Comparison of ENCODE assay signal across 10 cellular contexts in the genomic region with DNA sequence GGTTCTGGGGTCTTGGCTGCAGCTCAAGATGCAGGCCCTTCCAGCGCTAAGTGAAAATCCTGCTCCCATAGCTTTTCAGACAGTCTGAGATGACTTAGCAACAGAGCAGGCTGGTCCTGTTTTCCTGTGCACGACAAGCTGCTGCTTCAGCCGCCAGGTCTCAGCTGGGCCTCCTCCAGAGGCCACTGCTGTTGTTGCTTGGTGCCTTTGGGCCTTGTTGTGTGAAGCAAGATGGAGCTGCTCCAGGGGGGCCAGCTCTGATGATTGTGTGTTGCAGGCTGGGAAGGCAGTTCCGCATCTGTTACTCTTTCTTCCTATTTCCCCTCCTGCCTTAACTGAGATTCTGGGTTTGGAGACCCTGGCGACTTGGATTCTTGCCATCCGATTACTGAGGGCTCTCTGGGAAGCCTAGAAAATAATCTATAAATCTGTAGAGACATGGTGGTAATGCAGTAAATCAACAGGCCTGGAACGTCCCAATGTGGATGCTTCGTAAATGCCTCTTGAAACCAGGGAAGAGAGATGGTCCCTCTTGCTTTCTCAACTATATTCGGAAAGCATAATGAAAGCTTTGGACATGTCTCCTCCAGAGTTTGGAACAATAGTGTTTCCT. TPM values are rescaled to one million over a fixed set of nuclear protein-coding genes. Genes with fewer than 3 reads are reported as not detected.
A peak's percentile ranks its signal among the peaks of the same experiment; 100 is the strongest.
DNase-seq lines count a peak whose midpoint lies in the region; ATAC-seq and TF ChIP-seq lines count a peak whose summit lies in the region.
"Had no signal": no experiment of that assay in that cellular context is flagged by ENCODE, and none has a peak within 500 bp of the region (broad histone marks: within the 10 kb centered on the region; RNA-seq: fewer than 3 reads in every experiment).

No MANE protein-coding gene starts in this region.

- no peak overlapping the region for H4K8ac ChIP-seq in mesendoderm (ENCODE audit: low read depth, low read length)

- ATAC-seq in left cardiac atrium = no peak
- ATAC-seq in aorta (ENCODE audit: low FRiP score) = no peak
- ATAC-seq in CD8-positive, alpha-beta T cell = no peak
- ATAC-seq in T-helper 17 cell = no peak
- ATAC-seq: stimulated activated naive CD8-positive, alpha-beta T cell treated with anti-CD3 and anti-CD28 coated beads, Interleukin-15, Interleukin-2, amounts not matched to agents 100 U/mL and 50 U/mL, for 24 hours had no signal

- no peak overlapping the region for H3K18ac ChIP-seq in mesendoderm (ENCODE audit: low read length)

- H3K36me3 ChIP-seq in cardiac muscle cell (peaks cover under 1% of the 10 kb centered on the region), mesendoderm (ENCODE audit: control insufficient read depth, insufficient read depth, low read length) (peaks cover 1% of the 10 kb centered on the region), aorta (ENCODE audit: control insufficient read depth in 1 of 2, insufficient read depth in 2 of 2, low read length in 1 of 2) (peaks cover 0 to 3% of the 10 kb centered on the region in 2 donors)
- H3K36me3 ChIP-seq in CD8-positive, alpha-beta T cell (ENCODE audit: insufficient read depth, low read length) = no peaks in the 10 kb centered on the region

- H3K56ac ChIP-seq in mesendoderm (ENCODE audit: low read length) = peak overlapping the region; percentile 71

- POLR2A ChIA-PET in CD8-positive, alpha-beta T cell (lab: Charles Lee) = interaction anchor here (0.7 kb wide), 1 partner anchor 122 kb away, joined by 3 read pairs; no protein-coding TSS in a partner anchor

- no peak overlapping the region for H2BK120ac ChIP-seq in mesendoderm (ENCODE audit: low read depth, low read length)

- no peak overlapping the region for H2AK5ac ChIP-seq in mesendoderm (ENCODE audit: low read length)

- no CpG with 5 or more reads among the region's 9 CpGs for WGBS in mesendoderm (ENCODE audit: extremely low coverage, insufficient coverage, low lambda C conversion rate)
- 5 to 11% methylated on average over 9 of the region's 9 CpGs for WGBS in aorta, 2 donors

- H3K4me3 ChIP-seq in cardiac muscle cell (no peak overlapping the region), mesendoderm (ENCODE audit: low read length) (no peak overlapping the region), aorta (ENCODE audit: low read length in 2 of 2) (peak overlapping the region; percentile 88 to 96)
- no peak overlapping the region for H3K4me3 ChIP-seq in CD8-positive, alpha-beta T cell (ENCODE audit: low read depth, low read length)

- H3K4me3 Mint-ChIP-seq in chondrocyte (ENCODE audit: unreplicated experiment) (peak overlapping the region; percentile 97), T-helper 17 cell (no peak overlapping the region)
- no peak overlapping the region for H3K4me3 Mint-ChIP-seq in CD8-positive, alpha-beta T cell
- H3K4me3 Mint-ChIP-seq in activated T-helper 1 cell treated with anti-CD3 and anti-CD28 coated beads, Interleukin-12 subunit alpha, Interleukin-12 subunit beta, Interleukin-2, Interleukin-4 antibody, amounts not matched to agents 30 ng/mL and 10 ng/mL and 1 ng/mL, durations not matched to agents 14 hours and 24 hours and 36 hours = no peak overlapping the region
- H3K4me3 Mint-ChIP-seq: CD4-positive, alpha-beta memory T cell had no signal

- H2BK15ac ChIP-seq in mesendoderm (replicated peaks; ENCODE audit: low read depth) = no peak overlapping the region

- H3K9me3 ChIP-seq in cardiac muscle cell (ENCODE audit: low read depth) = no peaks in the 10 kb centered on the region
- H3K9me3 ChIP-seq in aorta (ENCODE audit: control insufficient read depth, low read length) = no peaks in the 10 kb centered on the region
- no peaks in the 10 kb centered on the region for H3K9me3 ChIP-seq in CD8-positive, alpha-beta T cell (ENCODE audit: low read length)
- no peaks in the 10 kb centered on the region for H3K9me3 ChIP-seq in T-helper 17 cell (ENCODE audit: control insufficient read depth, low read length, poor library complexity, severe bottlenecking)

- TF ChIP-seq CTCF in cardiac muscle cell (IDR thresholded peaks at IDR 0.05; ENCODE audit: low read depth, low read length) = no peak
- TF ChIP-seq CTCF in chondrocyte (IDR thresholded peaks at IDR 0.05) = no peak
- no peak for TF ChIP-seq CTCF in CD8-positive, alpha-beta T cell (IDR thresholded peaks at IDR 0.05)

- CTCF ChIA-PET in CD8-positive, alpha-beta T cell (lab: Charles Lee) = interaction anchor here (1.1 kb wide), 1 partner anchor 10 kb away, joined by 3 read pairs; no protein-coding TSS in a partner anchor

- no peak overlapping the region for H2BK5ac ChIP-seq in mesendoderm (ENCODE audit: low read length)

- H3K27me3 Mint-ChIP-seq in chondrocyte (ENCODE audit: low read depth) = no peaks in the 10 kb centered on the region
- H3K27me3 Mint-ChIP-seq in CD8-positive, alpha-beta T cell (ENCODE audit: low read depth) = peaks cover 39% of the 10 kb centered on the region
- H3K27me3 Mint-ChIP-seq in activated T-helper 1 cell treated with anti-CD3 and anti-CD28 coated beads, Interleukin-12 subunit alpha, Interleukin-12 subunit beta, Interleukin-2, Interleukin-4 antibody, amounts not matched to agents 30 ng/mL and 10 ng/mL and 1 ng/mL, durations not matched to agents 14 hours and 24 hours and 36 hours (ENCODE audit: insufficient read depth) = peaks cover 54% of the 10 kb centered on the region
- peaks cover 67% of the 10 kb centered on the region for H3K27me3 Mint-ChIP-seq in T-helper 17 cell

- peaks cover 13% of the 10 kb centered on the region for H3K36me3 Mint-ChIP-seq in chondrocyte (ENCODE audit: low read depth)
- no peaks in the 10 kb centered on the region for H3K36me3 Mint-ChIP-seq in CD8-positive, alpha-beta T cell
- H3K36me3 Mint-ChIP-seq in activated T-helper 1 cell treated with anti-CD3 and anti-CD28 coated beads, Interleukin-12 subunit alpha, Interleukin-12 subunit beta, Interleukin-2, Interleukin-4 antibody, amounts not matched to agents 30 ng/mL and 10 ng/mL and 1 ng/mL, durations not matched to agents 14 hours and 24 hours and 36 hours (ENCODE audit: low read depth) = no peaks in the 10 kb centered on the region
- H3K36me3 Mint-ChIP-seq in T-helper 17 cell (ENCODE audit: low read depth) = peaks cover 2% of the 10 kb centered on the region
- H3K36me3 Mint-ChIP-seq: CD4-positive, alpha-beta memory T cell had no signal

- DNase-seq in cardiac muscle cell (ENCODE audit: low read depth in 1 of 2, low spot score in 1 of 2) (peak in 1 of 2 donors; percentile 45), left cardiac atrium (no peak), chondrocyte (ENCODE audit: low spot score) (no peak), mesendoderm (peak; percentile 39), aorta (peak in 1 of 2 donors; percentile 56), T-helper 17 cell (no peak)
- DNase-seq in CD8-positive, alpha-beta T cell = no peak
- DNase-seq in activated T-helper 1 cell treated with anti-CD3 and anti-CD28 coated beads, Interleukin-12 subunit alpha, Interleukin-12 subunit beta, Interleukin-2, Interleukin-4 antibody, amounts not matched to agents 30 ng/mL and 10 ng/mL and 1 ng/mL, durations not matched to agents 14 hours and 24 hours and 36 hours (ENCODE audit: low spot score) = no peak
- DNase-seq: CD4-positive, alpha-beta memory T cell; stimulated activated naive CD8-positive, alpha-beta T cell treated with anti-CD3 and anti-CD28 coated beads, Interleukin-15, Interleukin-2, amounts not matched to agents 100 U/mL and 50 U/mL, for 24 hours had no signal

- H3K27me3 ChIP-seq in cardiac muscle cell = no peaks in the 10 kb centered on the region
- H3K27me3 ChIP-seq in mesendoderm (ENCODE audit: insufficient read depth, low read length, poor library complexity) = no peaks in the 10 kb centered on the region
- no peaks in the 10 kb centered on the region for H3K27me3 ChIP-seq in aorta (ENCODE audit: control insufficient read depth in 1 of 2, insufficient read depth in 2 of 2, low read length in 1 of 2)
- peaks cover 3% of the 10 kb centered on the region for H3K27me3 ChIP-seq in CD8-positive, alpha-beta T cell (ENCODE audit: insufficient read depth, low read length)

- peaks cover 27% of the 10 kb centered on the region for H3K79me1 ChIP-seq in mesendoderm (ENCODE audit: low read length)

- H4K5ac ChIP-seq in mesendoderm (ENCODE audit: low read length) = no peak overlapping the region

- H3K4me1 ChIP-seq in cardiac muscle cell (ENCODE audit: low read depth) (peaks cover 7% of the 10 kb centered on the region), mesendoderm (ENCODE audit: control insufficient read depth, low read depth, low read length) (peaks cover 15% of the 10 kb centered on the region), aorta (ENCODE audit: control insufficient read depth in 1 of 2, insufficient read depth in 2 of 2, low read length in 2 of 2) (peaks cover 4 to 14% of the 10 kb centered on the region in 2 donors)
- peaks cover 4% of the 10 kb centered on the region for H3K4me1 ChIP-seq in CD8-positive, alpha-beta T cell (ENCODE audit: insufficient read depth, low read length)

- peaks cover 50% of the 10 kb centered on the region for H3K79me2 ChIP-seq in mesendoderm (ENCODE audit: control insufficient read depth, insufficient read depth, low read length)

- no peak overlapping the region for H3K4ac ChIP-seq in mesendoderm (ENCODE audit: low read depth, low read length)

- H3K9ac ChIP-seq in mesendoderm (ENCODE audit: low read length) = peak overlapping the region; percentile 37

- H3K23ac ChIP-seq in mesendoderm (ENCODE audit: low read length) = no peak overlapping the region

- H3K27ac ChIP-seq in cardiac muscle cell (peak overlapping the region; percentile 25), mesendoderm (ENCODE audit: low read depth, low read length) (no peak overlapping the region), aorta (ENCODE audit: low read depth in 1 of 2, low read length in 2 of 2) (peak overlapping the region; percentile 61 to 80)
- no peak overlapping the region for H3K27ac ChIP-seq in CD8-positive, alpha-beta T cell (ENCODE audit: low read depth, low read length)

- H3K4me2 ChIP-seq in mesendoderm (ENCODE audit: low read length) = peak overlapping the region; percentile 31

- intact Hi-C loops in left cardiac atrium (cut with DNase I) = no loop called here
- intact Hi-C loops in aorta (cut with DNase I) = loop anchor here in 1 of 2 donors (5.0 kb wide), 1 partner anchor 72 kb away; no protein-coding TSS in a partner anchor
- intact Hi-C loops in CD8-positive, alpha-beta T cell (cut with DNase I, micrococcal nuclease) = no loop called here
- intact Hi-C loops in activated T-helper 1 cell treated with anti-CD3 and anti-CD28 coated beads, Interleukin-12 subunit alpha, Interleukin-12 subunit beta, Interleukin-2, Interleukin-4 antibody, amounts not matched to agents 30 ng/mL and 10 ng/mL and 1 ng/mL, durations not matched to agents 14 hours and 24 hours and 36 hours (cut with micrococcal nuclease) = no loop called here

- peak overlapping the region; percentile 80 for H3K27ac Mint-ChIP-seq in chondrocyte (ENCODE audit: unreplicated experiment)
- no peak overlapping the region for H3K27ac Mint-ChIP-seq in CD8-positive, alpha-beta T cell
- no peak overlapping the region for H3K27ac Mint-ChIP-seq in activated T-helper 1 cell treated with anti-CD3 and anti-CD28 coated beads, Interleukin-12 subunit alpha, Interleukin-12 subunit beta, Interleukin-2, Interleukin-4 antibody, amounts not matched to agents 30 ng/mL and 10 ng/mL and 1 ng/mL, durations not matched to agents 14 hours and 24 hours and 36 hours
- no peak overlapping the region for H3K27ac Mint-ChIP-seq in T-helper 17 cell
- H3K27ac Mint-ChIP-seq: CD4-positive, alpha-beta memory T cell had no signal

- no peaks in the 10 kb centered on the region for H3K9me3 Mint-ChIP-seq in chondrocyte (ENCODE audit: low read depth)
- no peaks in the 10 kb centered on the region for H3K9me3 Mint-ChIP-seq in CD8-positive, alpha-beta T cell
- H3K9me3 Mint-ChIP-seq in activated T-helper 1 cell treated with anti-CD3 and anti-CD28 coated beads, Interleukin-12 subunit alpha, Interleukin-12 subunit beta, Interleukin-2, Interleukin-4 antibody, amounts not matched to agents 30 ng/mL and 10 ng/mL and 1 ng/mL, durations not matched to agents 14 hours and 24 hours and 36 hours = no peaks in the 10 kb centered on the region
- H3K9me3 Mint-ChIP-seq: CD4-positive, alpha-beta memory T cell had no signal

- H3K4me1 Mint-ChIP-seq in chondrocyte (ENCODE audit: low read depth) (peaks cover 67% of the 10 kb centered on the region), T-helper 17 cell (peaks cover 2% of the 10 kb centered on the region)
- H3K4me1 Mint-ChIP-seq in CD8-positive, alpha-beta T cell (ENCODE audit: low read depth) = peaks cover 13% of the 10 kb centered on the region
- H3K4me1 Mint-ChIP-seq in activated T-helper 1 cell treated with anti-CD3 and anti-CD28 coated beads, Interleukin-12 subunit alpha, Interleukin-12 subunit beta, Interleukin-2, Interleukin-4 antibody, amounts not matched to agents 30 ng/mL and 10 ng/mL and 1 ng/mL, durations not matched to agents 14 hours and 24 hours and 36 hours (ENCODE audit: low read depth) = peaks cover 5% of the 10 kb centered on the region

RNA-seq across cellular contexts. Expression of a gene that starts 3.2 kb away (rescaled TPM):
- total RNA-seq in cardiac muscle cell (142 and 258 TPM in 2 replicates), left cardiac atrium (100 to 1,000 TPM; 163 to 224 TPM), chondrocyte (316 to 411 TPM (median 409 TPM) in 3 replicates), aorta (100 to 1,000 TPM; 382 to 754 TPM), T-helper 17 cell (1 to 10 TPM in 1 of 2 donors, under 1 TPM in 1; 0.05 to 1.4 TPM)
- polyA plus RNA-seq in cardiac muscle cell (95.6 and 119 TPM in 2 replicates), aorta (10 to 100 TPM; 27.2 to 66.5 TPM)
- 38.5 TPM for polyA plus RNA-seq in mesendoderm (2013, experiment 1 of 2)
- polyA plus RNA-seq in mesendoderm (2013, experiment 2 of 2) = 38.3 TPM
- under 1 TPM; 0.05 to 0.08 TPM for total RNA-seq in CD8-positive, alpha-beta T cell
- total RNA-seq in activated T-helper 1 cell treated with anti-CD3 and anti-CD28 coated beads, Interleukin-12 subunit alpha, Interleukin-12 subunit beta, Interleukin-2, Interleukin-4 antibody, amounts not matched to agents 30 ng/mL and 10 ng/mL and 1 ng/mL, durations not matched to agents 14 hours and 24 hours and 36 hours = not detected in 2 replicates
- total RNA-seq: CD4-positive, alpha-beta memory T cell had no signal

Comparison
In these comparisons a context has a peak if more than half of its experiments do, and no peak if none do; other contexts are left out.
1. H3K27ac ChIP-seq: peak in cardiac muscle cell (single experiment) and aorta (2 of 2); none in mesendoderm (single experiment) and CD8-positive, alpha-beta T cell (single experiment).
2. H3K4me3 ChIP-seq: peak in aorta (2 of 2); none in cardiac muscle cell (single experiment), mesendoderm (single experiment) and CD8-positive, alpha-beta T cell (single experiment).
3. RNA of a gene that starts 3.2 kb away (total RNA-seq): 382 to 754 TPM in aorta, 316 to 411 TPM in chondrocyte, 163 to 224 TPM in left cardiac atrium and 142 to 258 TPM in cardiac muscle cell; 0.05 to 1.4 TPM in T-helper 17 cell, 0.05 to 0.08 TPM in CD8-positive, alpha-beta T cell and not detected in activated T-helper 1 cell treated with anti-CD3 and anti-CD28 coated beads, Interleukin-12 subunit alpha, Interleukin-12 subunit beta, Interleukin-2, Interleukin-4 antibody, amounts not matched to agents 30 ng/mL and 10 ng/mL and 1 ng/mL, durations not matched to agents 14 hours and 24 hours and 36 hours; every median in the first group is over 10 times any median in the second.